17 cellular contexts compared by ENCODE assay signal in genomic region chr14:89249296-89249565, GRCh38.
DNase-seq lines count a peak whose midpoint lies in the region; ATAC-seq and TF ChIP-seq lines count a peak whose summit lies in the region.
"Had no signal": no experiment of that assay in that cellular context is flagged by ENCODE, and none has a peak within 500 bp of the region (broad histone marks: within the 10 kb centered on the region; RNA-seq: fewer than 3 reads in every experiment).

No MANE protein-coding gene starts in this region.

- no peak for TF ChIP-seq CTCF in epithelial cell of esophagus (IDR thresholded peaks at IDR 0.05; ENCODE audit: insufficient read depth, low read depth, low read length, missing control alignments)

- H3K27ac ChIP-seq in mesodermal cell (ENCODE audit: low read depth, low read length, severe bottlenecking) = peak overlapping the region; percentile 63
- H3K27ac ChIP-seq: body of pancreas, neutrophil, vagina had no signal

- H3K36me3 ChIP-seq in mesodermal cell (ENCODE audit: control insufficient read depth, insufficient read depth, low read length) = peaks cover 4% of the 10 kb centered on the region
- H3K36me3 ChIP-seq: neutrophil, vagina had no signal

- H3K9me3 ChIP-seq in mesodermal cell (ENCODE audit: control insufficient read depth, low read length) = no peaks in the 10 kb centered on the region
- H3K9me3 ChIP-seq: body of pancreas, neutrophil, vagina had no signal

- WGBS in mesodermal cell (ENCODE audit: insufficient coverage in 2 of 2), 2 experiments = 49 to 53% methylated on average over 2 to 4 of the region's 4 CpGs

- H3K4me3 ChIP-seq in epithelial cell of esophagus (ENCODE audit: low read length) = no peak overlapping the region
- H3K4me3 ChIP-seq in mesodermal cell (ENCODE audit: extremely low read depth, insufficient read depth, low read length, poor library complexity, severe bottlenecking) = no peak overlapping the region
- H3K4me3 ChIP-seq: body of pancreas, vagina had no signal

- ATAC-seq in GM18873 (IDR thresholded peaks at IDR 0.05; ENCODE audit: low FRiP score, unreplicated experiment) (no peak), GM18867 (IDR thresholded peaks at IDR 0.05; ENCODE audit: unreplicated experiment) (no peak)
- ATAC-seq: body of pancreas; stimulated activated naive B cell treated with anti-CD40 and anti-IgM and Interleukin-4, amounts not matched to agents 10 μg/mL and 1 μg/mL and 100 μg/mL, for 72 hours had no signal

- peaks cover 20% of the 10 kb centered on the region for H3K4me1 ChIP-seq in mesodermal cell (ENCODE audit: control insufficient read depth, insufficient read depth, low read length, poor library complexity, severe bottlenecking)
- H3K4me1 ChIP-seq: body of pancreas had no signal

- DNase-seq in EL (peak; percentile 14), NCI-H187 (lab: John Stamatoyannopoulos, UW) (peak; percentile 21 to 47), epithelial cell of esophagus (ENCODE audit: low read depth) (peak; percentile 93), NCI-H748 treated with DMSO at 0.1 percent for 48 hours (lab: John Stamatoyannopoulos, UW) (no peak), NCI-H146 (lab: John Stamatoyannopoulos, UW) (no peak)
- DNase-seq: activated CD8-positive, alpha-beta memory T cell treated with anti-CD3 and anti-CD28 coated beads for 24 hours; activated effector memory CD4-positive, alpha-beta T cell treated with Interleukin-2 at 50 U/mL for 16 hours; body of pancreas; H7; NCI-H1092 treated with DMSO at 0.1 percent for 48 hours; OCI-M1; stimulated activated naive B cell treated with anti-CD40 and anti-IgM and Interleukin-4, amounts not matched to agents 10 μg/mL and 1 μg/mL and 100 μg/mL, for 72 hours had no signal

Comparison
In these comparisons a context has a peak if more than half of its experiments do, and no peak if none do; other contexts are left out.
1. DNase-seq: peak in EL (single experiment), NCI-H187 (2 of 2) and epithelial cell of esophagus (single experiment); none in NCI-H748 treated with DMSO at 0.1 percent for 48 hours (single experiment) and NCI-H146 (single experiment).